In the genomic region with DNA sequence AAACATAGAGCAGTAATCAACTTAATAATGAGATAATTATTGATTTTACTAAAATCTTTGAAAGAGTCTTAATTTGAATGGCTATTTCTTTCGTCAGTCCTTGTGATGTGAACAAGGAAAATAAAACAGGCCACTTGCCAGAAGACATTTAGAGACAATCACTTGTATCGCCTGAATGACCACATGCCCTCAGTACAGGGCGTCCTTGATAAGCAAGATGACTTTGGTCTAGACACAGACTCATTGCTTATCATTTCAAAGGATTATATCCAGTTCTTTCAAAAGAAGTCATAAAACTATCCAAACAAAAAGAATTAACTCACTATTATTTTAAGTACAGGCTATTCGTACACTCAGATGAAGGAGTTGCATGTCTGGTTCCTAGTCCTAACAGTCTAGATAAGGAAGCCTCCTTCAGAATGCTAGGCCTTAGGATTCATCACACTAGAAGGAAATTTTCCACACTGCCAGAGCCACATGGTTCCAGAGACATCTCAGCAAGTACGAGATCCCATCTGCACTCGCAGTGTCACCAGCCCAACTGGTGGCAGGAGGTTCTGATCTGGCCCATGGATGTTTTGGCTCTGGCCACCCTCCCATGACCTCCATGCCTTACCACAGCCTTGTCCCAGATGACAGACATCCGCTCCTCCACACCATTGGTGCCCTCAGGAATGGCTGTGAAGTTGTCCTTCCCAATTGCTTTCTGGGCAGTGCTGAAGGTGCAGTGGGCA, we compare ENCODE assay signal across 16 cellular contexts.
DNase-seq lines count a peak whose midpoint lies in the region; ATAC-seq, FAIRE-seq and TF ChIP-seq lines count a peak whose summit lies in the region.
"Had no signal": no experiment of that assay in that cellular context is flagged by ENCODE, and none has a peak within 500 bp of the region (broad histone marks: within the 10 kb centered on the region; RNA-seq: fewer than 3 reads in every experiment).

No MANE protein-coding gene starts in this region.

- no peak overlapping the region for H3K4me2 ChIP-seq in mesenchymal stem cell (ENCODE audit: low read length, poor library complexity, severe bottlenecking)
- H3K4me2 ChIP-seq: BLaER1 treated with 17β-estradiol and CSF1 and Interleukin-3, amounts not matched to agents 10 nM and 100 nM; PC-9 had no signal

- no peaks in the 10 kb centered on the region for H3K36me3 Mint-ChIP-seq in CD4-positive, alpha-beta memory T cell
- H3K36me3 Mint-ChIP-seq in stimulated activated effector memory CD8-positive, alpha-beta T cell treated with anti-CD3 and anti-CD28 coated beads, Interleukin-12 subunit alpha, Interleukin-12 subunit beta, amount 100 ng/mL, for 72 hours, result no peaks in the 10 kb centered on the region
- H3K36me3 Mint-ChIP-seq in activated naive CD8-positive, alpha-beta T cell treated with anti-CD3 and anti-CD28 coated beads for 36 hours, result no peaks in the 10 kb centered on the region

- no peak overlapping the region for H4K91ac ChIP-seq in mesenchymal stem cell (ENCODE audit: low read length)

- H2AK5ac ChIP-seq in mesenchymal stem cell (ENCODE audit: low read length, severe bottlenecking), result no peak overlapping the region

- CTCF ChIA-PET in CD4-positive, alpha-beta memory T cell (lab: Charles Lee; ENCODE audit: partially characterized antibody), result no interaction called here

- H3K14ac ChIP-seq in mesenchymal stem cell (ENCODE audit: low read length in 2 of 2), result peak overlapping the region in 1 of 2 experiments; percentile 48

- H3K9me3 ChIP-seq in cardiac muscle cell (ENCODE audit: low read depth), result no peaks in the 10 kb centered on the region
- H3K9me3 ChIP-seq in right cardiac atrium (ENCODE audit: control insufficient read depth, low read length), result no peaks in the 10 kb centered on the region
- no peaks in the 10 kb centered on the region for H3K9me3 ChIP-seq in mesenchymal stem cell (ENCODE audit: control insufficient read depth, low read length)
- H3K9me3 ChIP-seq in thoracic aorta, result no peaks in the 10 kb centered on the region
- H3K9me3 ChIP-seq in CD4-positive, alpha-beta memory T cell (ENCODE audit: control insufficient read depth in 1 of 2, low read length in 2 of 2), result no peaks in the 10 kb centered on the region
- H3K9me3 ChIP-seq: BLaER1 treated with 17β-estradiol and CSF1 and Interleukin-3, amounts not matched to agents 10 nM and 100 nM; HAP-1 had no signal

- H3K36me3 ChIP-seq in cardiac muscle cell, result peaks cover 32% of the 10 kb centered on the region
- H3K36me3 ChIP-seq in bronchial epithelial cell (ENCODE audit: control insufficient read depth, insufficient read depth, low read length), result no peaks in the 10 kb centered on the region
- H3K36me3 ChIP-seq in mesenchymal stem cell (ENCODE audit: control insufficient read depth in 1 of 2, insufficient read depth in 2 of 2, low read depth in 1 of 2, low read length in 2 of 2), result peaks cover 32 to 53% of the 10 kb centered on the region in 2 experiments
- peaks cover 54% of the 10 kb centered on the region for H3K36me3 ChIP-seq in thoracic aorta
- H3K36me3 ChIP-seq in CD4-positive, alpha-beta memory T cell (ENCODE audit: insufficient read depth, low read length), result no peaks in the 10 kb centered on the region
- H3K36me3 ChIP-seq: BLaER1 treated with 17β-estradiol and CSF1 and Interleukin-3, amounts not matched to agents 10 nM and 100 nM; HAP-1 had no signal

- no peaks in the 10 kb centered on the region for H3K4me1 Mint-ChIP-seq in CD4-positive, alpha-beta memory T cell
- no peaks in the 10 kb centered on the region for H3K4me1 Mint-ChIP-seq in stimulated activated effector memory CD8-positive, alpha-beta T cell treated with anti-CD3 and anti-CD28 coated beads, Interleukin-12 subunit alpha, Interleukin-12 subunit beta, amount 100 ng/mL, for 72 hours
- no peaks in the 10 kb centered on the region for H3K4me1 Mint-ChIP-seq in activated naive CD8-positive, alpha-beta T cell treated with anti-CD3 and anti-CD28 coated beads for 36 hours

- H2BK5ac ChIP-seq in mesenchymal stem cell (ENCODE audit: low read depth, low read length, poor library complexity, severe bottlenecking), result no peak overlapping the region

- H3K4me3 ChIP-seq in cardiac muscle cell (no peak overlapping the region), right cardiac atrium (ENCODE audit: low read length) (no peak overlapping the region), bronchial epithelial cell (ENCODE audit: low read depth, low read length) (no peak overlapping the region), mesenchymal stem cell (ENCODE audit: insufficient read depth in 1 of 2, low read depth in 1 of 2, low read length in 2 of 2) (no peak overlapping the region), thoracic aorta (no peak overlapping the region)
- H3K4me3 ChIP-seq in CD4-positive, alpha-beta memory T cell (ENCODE audit: low read length in 2 of 2), result no peak overlapping the region
- H3K4me3 ChIP-seq: BLaER1 treated with 17β-estradiol and CSF1 and Interleukin-3, amounts not matched to agents 10 nM and 100 nM; HAP-1; PC-9 had no signal

- DNase-seq in cardiac muscle cell (ENCODE audit: low read depth in 1 of 2, low spot score in 1 of 2), result no peak
- no peak for DNase-seq in right cardiac atrium
- no peak for DNase-seq in bronchial epithelial cell (ENCODE audit: low read depth)
- DNase-seq in mesenchymal stem cell, result peak; percentile 20
- DNase-seq in thoracic aorta (ENCODE audit: low spot score), result no peak
- no peak for DNase-seq in CD4-positive, alpha-beta memory T cell
- no peak for DNase-seq in stimulated activated effector memory CD8-positive, alpha-beta T cell treated with anti-CD3 and anti-CD28 coated beads, Interleukin-12 subunit alpha, Interleukin-12 subunit beta, amount 100 ng/mL, for 72 hours (ENCODE audit: low spot score in 2 of 2)
- no peak for DNase-seq in activated naive CD8-positive, alpha-beta T cell treated with anti-CD3 and anti-CD28 coated beads for 36 hours
- DNase-seq: DMS153, EL, NCI-H1048, NCI-H2227 treated with DMSO at 0.1 percent for 48 hours, PC-9 had no signal

- H3K9me3 Mint-ChIP-seq in CD4-positive, alpha-beta memory T cell, result no peaks in the 10 kb centered on the region
- H3K9me3 Mint-ChIP-seq in stimulated activated effector memory CD8-positive, alpha-beta T cell treated with anti-CD3 and anti-CD28 coated beads, Interleukin-12 subunit alpha, Interleukin-12 subunit beta, amount 100 ng/mL, for 72 hours, result no peaks in the 10 kb centered on the region
- H3K9me3 Mint-ChIP-seq in activated naive CD8-positive, alpha-beta T cell treated with anti-CD3 and anti-CD28 coated beads for 36 hours, result no peaks in the 10 kb centered on the region

- H3K27me3 ChIP-seq in cardiac muscle cell (no peaks in the 10 kb centered on the region), right cardiac atrium (ENCODE audit: control insufficient read depth, insufficient read depth) (no peaks in the 10 kb centered on the region), bronchial epithelial cell (ENCODE audit: control insufficient read depth, insufficient read depth, low read length) (no peaks in the 10 kb centered on the region), mesenchymal stem cell (ENCODE audit: control insufficient read depth in 1 of 2, insufficient read depth in 1 of 2, low read length in 2 of 2) (no peaks in the 10 kb centered on the region), thoracic aorta (replicated peaks; ENCODE audit: insufficient read depth) (no peaks in the 10 kb centered on the region)
- no peaks in the 10 kb centered on the region for H3K27me3 ChIP-seq in CD4-positive, alpha-beta memory T cell (ENCODE audit: insufficient read depth, low read length)
- H3K27me3 ChIP-seq: BLaER1 treated with 17β-estradiol and CSF1 and Interleukin-3, amounts not matched to agents 10 nM and 100 nM had no signal

- H3K23ac ChIP-seq in mesenchymal stem cell (ENCODE audit: low read length in 2 of 2), result no peak overlapping the region

- H3K27me3 Mint-ChIP-seq in CD4-positive, alpha-beta memory T cell, result peaks cover 0 to 3% of the 10 kb centered on the region in 2 donors
- H3K27me3 Mint-ChIP-seq in activated naive CD8-positive, alpha-beta T cell treated with anti-CD3 and anti-CD28 coated beads for 36 hours, result no peaks in the 10 kb centered on the region

- TF ChIP-seq CTCF in cardiac muscle cell (IDR thresholded peaks at IDR 0.05; ENCODE audit: low read depth, low read length) (no peak), bronchial epithelial cell (IDR thresholded peaks at IDR 0.05; ENCODE audit: insufficient read depth, low read length, severe bottlenecking) (no peak), thoracic aorta (IDR thresholded peaks at IDR 0.05) (no peak)

- intact Hi-C loops in right cardiac atrium (cut with DNase I), result no loop called here
- intact Hi-C loops in CD4-positive, alpha-beta memory T cell (cut with micrococcal nuclease), result no loop called here

- H3K9ac ChIP-seq in mesenchymal stem cell (ENCODE audit: low read length), result no peak overlapping the region
- H3K9ac ChIP-seq: BLaER1 treated with 17β-estradiol and CSF1 and Interleukin-3, amounts not matched to agents 10 nM and 100 nM had no signal

- peak overlapping the region in 1 of 2 experiments; percentile 38 for H3K18ac ChIP-seq in mesenchymal stem cell (ENCODE audit: low read depth in 1 of 2, low read length in 2 of 2)

- no peak overlapping the region for H3K4ac ChIP-seq in mesenchymal stem cell (ENCODE audit: low read depth in 1 of 2, low read length in 2 of 2)

- 80% methylated on average over 7 of the region's 7 CpGs for WGBS in right cardiac atrium
- WGBS in mesenchymal stem cell, result 76% methylated on average over 7 of the region's 7 CpGs

- H2BK12ac ChIP-seq in mesenchymal stem cell (ENCODE audit: low read length in 2 of 2), result no peak overlapping the region

- ATAC-seq in right cardiac atrium (no peak), thoracic aorta (ENCODE audit: insufficient number of reproducible peaks, low FRiP score, low read depth) (no peak)
- ATAC-seq in stimulated activated effector memory CD8-positive, alpha-beta T cell treated with anti-CD3 and anti-CD28 coated beads, Interleukin-12 subunit alpha, Interleukin-12 subunit beta, amount 100 ng/mL, for 72 hours, result no peak

- H2AFZ ChIP-seq in mesenchymal stem cell (ENCODE audit: low read depth, low read length), result no peak overlapping the region
- H2AFZ ChIP-seq: PC-9 had no signal

- peak overlapping the region; percentile 75 for H2BK15ac ChIP-seq in mesenchymal stem cell (ENCODE audit: low read depth, poor library complexity, severe bottlenecking)

- no peak overlapping the region for H3K4me3 Mint-ChIP-seq in CD4-positive, alpha-beta memory T cell
- no peak overlapping the region for H3K4me3 Mint-ChIP-seq in stimulated activated effector memory CD8-positive, alpha-beta T cell treated with anti-CD3 and anti-CD28 coated beads, Interleukin-12 subunit alpha, Interleukin-12 subunit beta, amount 100 ng/mL, for 72 hours
- no peak overlapping the region for H3K4me3 Mint-ChIP-seq in activated naive CD8-positive, alpha-beta T cell treated with anti-CD3 and anti-CD28 coated beads for 36 hours

- H4K8ac ChIP-seq in mesenchymal stem cell (ENCODE audit: low read length), result peak overlapping the region; percentile 32

- peak; percentile 28 for FAIRE-seq in bronchial epithelial cell (lab: Jason Lieb, UNC)

- H3K27ac ChIP-seq in cardiac muscle cell (peak overlapping the region; percentile 52), right cardiac atrium (ENCODE audit: low read length) (no peak overlapping the region), mesenchymal stem cell (ENCODE audit: low read length, poor library complexity, severe bottlenecking) (no peak overlapping the region), thoracic aorta (peak overlapping the region; percentile 20 to 53)
- no peak overlapping the region for H3K27ac ChIP-seq in CD4-positive, alpha-beta memory T cell (ENCODE audit: low read depth, low read length)
- H3K27ac ChIP-seq: 22Rv1; BLaER1 treated with 17β-estradiol and CSF1 and Interleukin-3, amounts not matched to agents 10 nM and 100 nM; PC-9 had no signal

- H2BK120ac ChIP-seq in mesenchymal stem cell (ENCODE audit: low read depth, low read length), result no peak overlapping the region

- peaks cover 21% of the 10 kb centered on the region for H3K79me1 ChIP-seq in mesenchymal stem cell (replicated peaks; ENCODE audit: low read length, poor library complexity, severe bottlenecking)

- H3K4me1 ChIP-seq in cardiac muscle cell (ENCODE audit: low read depth) (peaks cover 33% of the 10 kb centered on the region), right cardiac atrium (ENCODE audit: control insufficient read depth, insufficient read depth, low read length) (peaks cover 15% of the 10 kb centered on the region), mesenchymal stem cell (ENCODE audit: control insufficient read depth, insufficient read depth, low read depth, low read length) (peaks cover 11% of the 10 kb centered on the region), thoracic aorta (ENCODE audit: control insufficient read depth in 1 of 2, low read depth in 2 of 2) (peaks cover 21 to 34% of the 10 kb centered on the region in 2 donors)
- H3K4me1 ChIP-seq in CD4-positive, alpha-beta memory T cell (ENCODE audit: insufficient read depth, low read length), result no peaks in the 10 kb centered on the region
- H3K4me1 ChIP-seq: HAP-1 had no signal

- POLR2A ChIA-PET in CD4-positive, alpha-beta memory T cell (lab: Charles Lee; ENCODE audit: partially characterized antibody), result no interaction called here

- H3K27ac Mint-ChIP-seq in CD4-positive, alpha-beta memory T cell, result no peak overlapping the region
- H3K27ac Mint-ChIP-seq in stimulated activated effector memory CD8-positive, alpha-beta T cell treated with anti-CD3 and anti-CD28 coated beads, Interleukin-12 subunit alpha, Interleukin-12 subunit beta, amount 100 ng/mL, for 72 hours, result no peak overlapping the region
- H3K27ac Mint-ChIP-seq in activated naive CD8-positive, alpha-beta T cell treated with anti-CD3 and anti-CD28 coated beads for 36 hours, result no peak overlapping the region

Comparison
In these comparisons a context has a peak if more than half of its experiments do, and no peak if none do; other contexts are left out.
1. H3K27ac ChIP-seq: peak in cardiac muscle cell (single experiment) and thoracic aorta (2 of 2); none in right cardiac atrium (single experiment), mesenchymal stem cell (single experiment) and CD4-positive, alpha-beta memory T cell (single experiment).